8 cellular contexts compared by ENCODE assay signal in the genomic region with DNA sequence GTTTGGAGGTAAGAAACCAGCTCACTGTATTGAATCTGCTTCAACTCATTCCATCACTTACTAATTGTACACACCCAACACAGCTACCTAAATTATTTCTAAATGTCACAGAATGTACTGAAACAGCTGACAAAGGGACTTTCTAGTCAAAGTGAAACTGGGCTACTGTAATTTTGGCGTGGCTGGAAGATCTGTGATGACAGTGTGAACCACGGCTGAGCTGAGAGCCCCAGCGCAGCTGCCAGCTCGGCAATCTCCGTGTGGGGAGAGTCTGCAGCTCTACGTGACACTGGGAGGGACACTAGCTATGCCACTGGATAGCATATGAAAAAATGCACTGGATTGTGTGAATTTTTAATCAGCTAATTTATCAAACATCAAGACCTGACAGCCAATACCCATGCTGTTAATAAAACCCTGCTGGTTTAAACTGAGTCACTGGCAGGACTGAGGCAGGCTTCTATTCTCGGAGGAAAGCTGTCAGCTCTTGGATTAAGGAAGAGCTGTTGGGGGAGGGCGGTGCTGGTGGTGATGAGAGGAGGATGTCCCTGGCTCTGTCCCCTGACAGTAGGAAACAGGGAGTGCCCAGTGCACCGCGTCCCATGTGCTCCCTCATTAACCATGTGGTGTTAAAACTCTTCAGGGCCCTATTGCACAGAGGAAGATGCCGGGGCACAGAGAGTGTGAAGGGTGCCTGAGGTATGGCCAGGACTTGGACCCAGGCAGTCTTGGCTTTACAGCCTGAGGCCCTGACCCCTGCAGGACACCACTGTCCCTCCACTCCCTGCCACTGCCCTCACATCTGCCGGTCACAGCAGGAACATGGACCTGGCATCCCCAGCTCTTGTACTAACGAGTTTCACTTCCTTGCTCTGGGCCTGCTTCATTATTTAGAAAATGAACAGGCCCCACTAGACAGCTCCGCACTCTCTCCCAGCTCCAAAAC. TPM values are rescaled to one million over a fixed set of nuclear protein-coding genes. Genes with fewer than 3 reads are reported as not detected.
DNase-seq lines count a peak whose midpoint lies in the region; ATAC-seq and TF ChIP-seq lines count a peak whose summit lies in the region.

No MANE protein-coding gene starts in this region.

- TF ChIP-seq CTCF in CD8-positive, alpha-beta T cell (IDR thresholded peaks at IDR 0.05), result no peak

- H3K27me3 Mint-ChIP-seq in CD8-positive, alpha-beta T cell (ENCODE audit: low read depth), result no peaks in the 10 kb centered on the region

- H3K36me3 Mint-ChIP-seq in CD8-positive, alpha-beta T cell, result peaks cover 64% of the 10 kb centered on the region

- CTCF ChIA-PET in CD8-positive, alpha-beta T cell (lab: Charles Lee), result interaction anchor here (1.1 to 1.6 kb wide), 2 partner anchors 9 to 19 kb away, joined by 3 to 7 read pairs; no protein-coding TSS in a partner anchor

- H3K9ac ChIP-seq in adipocyte (ENCODE audit: low read length), result peak overlapping the region; percentile 70

- peak overlapping the region; percentile 82 for H3K27ac Mint-ChIP-seq in CD8-positive, alpha-beta T cell

- POLR2A ChIA-PET in CD8-positive, alpha-beta T cell (lab: Charles Lee), result no interaction called here

- H3K27ac ChIP-seq in CD8-positive, alpha-beta T cell (ENCODE audit: low read depth, low read length), result peak overlapping the region; percentile 49
- peak overlapping the region; percentile 58 for H3K27ac ChIP-seq in muscle layer of duodenum (ENCODE audit: low read length)

- peaks cover 36% of the 10 kb centered on the region for H3K4me1 Mint-ChIP-seq in CD8-positive, alpha-beta T cell (ENCODE audit: low read depth)

- H3K36me3 ChIP-seq in CD8-positive, alpha-beta T cell (ENCODE audit: insufficient read depth, low read length), result peaks cover 4% of the 10 kb centered on the region
- H3K36me3 ChIP-seq in adipocyte (ENCODE audit: control insufficient read depth, insufficient read depth, low read length, severe bottlenecking) (peaks cover 24% of the 10 kb centered on the region), muscle layer of duodenum (ENCODE audit: control insufficient read depth in 1 of 2, insufficient read depth in 2 of 2, low read length in 2 of 2) (peaks cover 16 to 27% of the 10 kb centered on the region in 2 donors)

- H3K27me3 ChIP-seq in CD8-positive, alpha-beta T cell (ENCODE audit: insufficient read depth, low read length), result no peaks in the 10 kb centered on the region
- H3K27me3 ChIP-seq in adipocyte (replicated peaks; ENCODE audit: control insufficient read depth, insufficient read depth, low read length), result no peaks in the 10 kb centered on the region
- H3K27me3 ChIP-seq in muscle layer of duodenum (ENCODE audit: low read depth, low read length), result no peaks in the 10 kb centered on the region

- DNase-seq in CD8-positive, alpha-beta T cell, result peak in 2 of 7 experiments; percentile 28 to 35
- no peak for DNase-seq in adipocyte (ENCODE audit: low read depth)
- DNase-seq in GOT3 (lab: John Stamatoyannopoulos, UW), result no peak
- DNase-seq in stimulated activated CD4-positive, alpha-beta T cell treated with anti-CD3 and anti-CD28 coated beads, Interleukin-4, amount 100 ng/mL, for 1 hour, result no peak
- DNase-seq in NCI-H2171 treated with DMSO at 0.1 percent for 48 hours (lab: John Stamatoyannopoulos, UW), result no peak

- no peaks in the 10 kb centered on the region for H3K9me3 ChIP-seq in CD8-positive, alpha-beta T cell (ENCODE audit: low read length)
- H3K9me3 ChIP-seq in adipocyte (ENCODE audit: control insufficient read depth, low read length) (no peaks in the 10 kb centered on the region), muscle layer of duodenum (ENCODE audit: control insufficient read depth in 1 of 2, low read length in 2 of 2) (no peaks in the 10 kb centered on the region)

- no peaks in the 10 kb centered on the region for H3K9me3 Mint-ChIP-seq in CD8-positive, alpha-beta T cell

- intact Hi-C loops in CD8-positive, alpha-beta T cell (cut with DNase I, micrococcal nuclease), result no loop called here

- H3K4me3 Mint-ChIP-seq in CD8-positive, alpha-beta T cell, result peak overlapping the region; percentile 37

- no peak overlapping the region for H3K4me3 ChIP-seq in CD8-positive, alpha-beta T cell (ENCODE audit: low read depth, low read length)
- H3K4me3 ChIP-seq in adipocyte (ENCODE audit: low read length), result peak overlapping the region; percentile 68
- H3K4me3 ChIP-seq in muscle layer of duodenum (ENCODE audit: low read depth in 1 of 2, low read length in 2 of 2), result no peak overlapping the region

- ATAC-seq in CD8-positive, alpha-beta T cell, result peak; percentile 36
- ATAC-seq in GM19328 (IDR thresholded peaks at IDR 0.05; ENCODE audit: unreplicated experiment) (peak; percentile 84), HG03196 (IDR thresholded peaks at IDR 0.05; ENCODE audit: unreplicated experiment) (peak; percentile 74)

- H3K4me1 ChIP-seq in CD8-positive, alpha-beta T cell (ENCODE audit: insufficient read depth, low read length), result peaks cover 22% of the 10 kb centered on the region
- H3K4me1 ChIP-seq in adipocyte (ENCODE audit: control insufficient read depth, insufficient read depth, low read length), result peaks cover 53% of the 10 kb centered on the region
- H3K4me1 ChIP-seq in muscle layer of duodenum (ENCODE audit: control insufficient read depth in 1 of 2, insufficient read depth in 2 of 2, low read length in 2 of 2), result peaks cover 10 to 18% of the 10 kb centered on the region in 2 donors

RNA-seq across cellular contexts. Expression of a gene that starts 13.3 kb away (rescaled TPM):
- total RNA-seq in CD8-positive, alpha-beta T cell, result 10 to 100 TPM; 19.1 to 20.3 TPM

RNA-seq across cellular contexts. Expression of a gene that starts 42.8 kb away (rescaled TPM):
- not detected for total RNA-seq in CD8-positive, alpha-beta T cell
